In genomic region chr1:16217061-16217785, GRCh38 we compare ENCODE assay signal across 8 cellular contexts. TPM values are rescaled to one million over a fixed set of nuclear protein-coding genes. Genes with fewer than 3 reads are reported as not detected.
DNase-seq lines count a peak whose midpoint lies in the region; ATAC-seq and TF ChIP-seq lines count a peak whose summit lies in the region.

No MANE protein-coding gene starts in this region.

- peak overlapping the region; percentile 31 to 90 (median 67) for H3K27ac Mint-ChIP-seq in naive thymus-derived CD8-positive, alpha-beta T cell
- H3K27ac Mint-ChIP-seq in stimulated activated effector memory CD8-positive, alpha-beta T cell treated with anti-CD3 and anti-CD28 coated beads, Interleukin-12 subunit alpha, Interleukin-12 subunit beta, amount 100 ng/mL, for 72 hours, result no peak overlapping the region

- no peaks in the 10 kb centered on the region for H3K9me3 Mint-ChIP-seq in naive thymus-derived CD8-positive, alpha-beta T cell
- H3K9me3 Mint-ChIP-seq in stimulated activated effector memory CD8-positive, alpha-beta T cell treated with anti-CD3 and anti-CD28 coated beads, Interleukin-12 subunit alpha, Interleukin-12 subunit beta, amount 100 ng/mL, for 72 hours, result no peaks in the 10 kb centered on the region

- peak; percentile 96 for ATAC-seq in GM21529 (IDR thresholded peaks at IDR 0.05; ENCODE audit: unreplicated experiment)
- peak; percentile 94 to 95 for ATAC-seq in naive thymus-derived CD8-positive, alpha-beta T cell
- peak; percentile 95 for ATAC-seq in stimulated activated effector memory CD8-positive, alpha-beta T cell treated with anti-CD3 and anti-CD28 coated beads, Interleukin-12 subunit alpha, Interleukin-12 subunit beta, amount 100 ng/mL, for 72 hours

- DNase-seq in DMS 273 treated with DMSO at 0.1 percent for 48 hours (lab: John Stamatoyannopoulos, UW) (peak; percentile 76), RKO (ENCODE audit: low spot score) (peak; percentile 93), fibroblast of mammary gland (ENCODE audit: low read depth) (peak; percentile 94)
- peak; percentile 87 to 89 for DNase-seq in activated T-helper 1 cell treated with anti-CD3 and anti-CD28 coated beads, Interleukin-2, amount 50 U/mL, for 16 hours (ENCODE audit: low read depth in 1 of 2, low spot score in 1 of 2)
- peak; percentile 85 to 96 (median 90) for DNase-seq in naive thymus-derived CD8-positive, alpha-beta T cell
- DNase-seq in stimulated activated effector memory CD8-positive, alpha-beta T cell treated with anti-CD3 and anti-CD28 coated beads, Interleukin-12 subunit alpha, Interleukin-12 subunit beta, amount 100 ng/mL, for 72 hours (ENCODE audit: low spot score in 2 of 2), result peak; percentile 86 to 95

- H3K4me1 Mint-ChIP-seq in naive thymus-derived CD8-positive, alpha-beta T cell, result peaks cover 17 to 38% (median 24%) of the 10 kb centered on the region in 4 donors
- H3K4me1 Mint-ChIP-seq in stimulated activated effector memory CD8-positive, alpha-beta T cell treated with anti-CD3 and anti-CD28 coated beads, Interleukin-12 subunit alpha, Interleukin-12 subunit beta, amount 100 ng/mL, for 72 hours, result peaks cover 29% of the 10 kb centered on the region

- no peak for TF ChIP-seq EP300 in Ishikawa (IDR thresholded peaks at IDR 0.05; ENCODE audit: borderline replicate concordance)

- TF ChIP-seq RAD21 in Ishikawa (IDR thresholded peaks at IDR 0.05; ENCODE audit: low read depth), result no peak

- peak overlapping the region; percentile 82 to 91 (median 87) for H3K4me3 Mint-ChIP-seq in naive thymus-derived CD8-positive, alpha-beta T cell
- H3K4me3 Mint-ChIP-seq in stimulated activated effector memory CD8-positive, alpha-beta T cell treated with anti-CD3 and anti-CD28 coated beads, Interleukin-12 subunit alpha, Interleukin-12 subunit beta, amount 100 ng/mL, for 72 hours, result peak overlapping the region; percentile 80

- H3K36me3 Mint-ChIP-seq in naive thymus-derived CD8-positive, alpha-beta T cell, result no peaks in the 10 kb centered on the region
- H3K36me3 Mint-ChIP-seq in stimulated activated effector memory CD8-positive, alpha-beta T cell treated with anti-CD3 and anti-CD28 coated beads, Interleukin-12 subunit alpha, Interleukin-12 subunit beta, amount 100 ng/mL, for 72 hours, result no peaks in the 10 kb centered on the region

- peak overlapping the region; percentile 51 for H3K4me3 ChIP-seq in fibroblast of mammary gland (ENCODE audit: control insufficient read depth, low read depth, low read length)

- H3K27me3 Mint-ChIP-seq in naive thymus-derived CD8-positive, alpha-beta T cell, result peaks cover 0 to 2% (median 0%) of the 10 kb centered on the region in 5 donors

- POLR2A ChIA-PET in naive thymus-derived CD8-positive, alpha-beta T cell (lab: Charles Lee), result interaction anchor here (0.5 to 2.1 kb wide), 7 partner anchors 9 to 384 kb away, joined by 3 to 28 read pairs (median 5); partner anchors contain the start of gene FBXO42

- TF ChIP-seq CTCF in fibroblast of mammary gland (conservative IDR thresholded peaks at IDR 0.05; ENCODE audit: control insufficient read depth, insufficient read depth, low read depth, low read length), result no peak

TF ChIP-seq in Ishikawa, 13 proteins besides CTCF, POLR2A, EP300 and RAD21:
- peak; percentile 52; the same call in 1 of the 2 replicates for TF ChIP-seq TAF1 (IDR thresholded peaks at IDR 0.05; ENCODE audit: low read depth)
- peak; percentile 68 for TF ChIP-seq ZBTB7A (IDR thresholded peaks at IDR 0.05; ENCODE audit: low read depth)
- no peak for TF ChIP-seq CREB1 (IDR thresholded peaks at IDR 0.05; ENCODE audit: low read depth)
- TF ChIP-seq, protein P1, sequence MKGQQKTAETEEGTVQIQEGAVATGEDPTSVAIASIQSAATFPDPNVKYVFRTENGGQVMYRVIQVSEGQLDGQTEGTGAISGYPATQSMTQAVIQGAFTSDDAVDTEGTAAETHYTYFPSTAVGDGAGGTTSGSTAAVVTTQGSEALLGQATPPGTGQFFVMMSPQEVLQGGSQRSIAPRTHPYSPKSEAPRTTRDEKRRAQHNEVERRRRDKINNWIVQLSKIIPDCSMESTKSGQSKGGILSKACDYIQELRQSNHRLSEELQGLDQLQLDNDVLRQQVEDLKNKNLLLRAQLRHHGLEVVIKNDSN (IDR thresholded peaks at IDR 0.05), result no peak
- peak; percentile 26; the same call in 1 of the 2 replicates for TF ChIP-seq NFIC (IDR thresholded peaks at IDR 0.05)
- no peak for TF ChIP-seq CEBPB (IDR thresholded peaks at IDR 0.05)
- no peak for TF ChIP-seq TEAD4 (IDR thresholded peaks at IDR 0.05)
- no peak for TF ChIP-seq REST (IDR thresholded peaks at IDR 0.05; ENCODE audit: low read depth)
- 0 out of 2 replicates have a peak, but pooled peaks have one; percentile 24 for TF ChIP-seq YY1 (IDR thresholded peaks at IDR 0.05; ENCODE audit: low read depth)
- TF ChIP-seq EGR1 (IDR thresholded peaks at IDR 0.05), result no peak
- TF ChIP-seq TCF12 (IDR thresholded peaks at IDR 0.05; ENCODE audit: low read depth), result no peak
- TF ChIP-seq, protein P2, sequence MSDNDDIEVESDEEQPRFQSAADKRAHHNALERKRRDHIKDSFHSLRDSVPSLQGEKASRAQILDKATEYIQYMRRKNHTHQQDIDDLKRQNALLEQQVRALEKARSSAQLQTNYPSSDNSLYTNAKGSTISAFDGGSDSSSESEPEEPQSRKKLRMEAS (IDR thresholded peaks at IDR 0.05), result peak; percentile 88
- TF ChIP-seq FOXM1 (IDR thresholded peaks at IDR 0.05; ENCODE audit: borderline replicate concordance, low read depth), result no peak

RNA-seq across cellular contexts. Expression of gene ARHGEF19, which starts 4.8 kb away (rescaled TPM):
- 10 to 100 TPM; 11.9 to 12.7 TPM for total RNA-seq in naive thymus-derived CD8-positive, alpha-beta T cell
- polyA plus RNA-seq in naive thymus-derived CD8-positive, alpha-beta T cell, result 1 to 10 TPM; 6.4 to 8.9 (median 7.7) TPM

RNA-seq across cellular contexts. Expression of gene CPLANE2, which starts 19.8 kb away (rescaled TPM):
- total RNA-seq in naive thymus-derived CD8-positive, alpha-beta T cell, result 1 to 10 TPM; 8.8 to 9.6 TPM
- polyA plus RNA-seq in naive thymus-derived CD8-positive, alpha-beta T cell, result 1 to 10 TPM; 1.7 to 2.9 (median 2.7) TPM

Comparison
In these comparisons a context has a peak if more than half of its experiments do, and no peak if none do; other contexts are left out.
1. Peak in every context shown above with its lines: DNase-seq, ATAC-seq and H3K4me3 ChIP-seq.